ENCODE assay signal across 9 cellular contexts in genomic region chr2:172253190-172254052, GRCh38.
DNase-seq lines count a peak whose midpoint lies in the region; ATAC-seq, FAIRE-seq and TF ChIP-seq lines count a peak whose summit lies in the region.
"Had no signal": no experiment of that assay in that cellular context is flagged by ENCODE, and none has a peak within 500 bp of the region (broad histone marks: within the 10 kb centered on the region; RNA-seq: fewer than 3 reads in every experiment).

No MANE protein-coding gene starts in this region.

- no peaks in the 10 kb centered on the region for H3K9me3 ChIP-seq in SK-N-SH
- no peaks in the 10 kb centered on the region for H3K9me3 ChIP-seq in K562 (replicated peaks; ENCODE audit: control insufficient read depth, insufficient read depth, low read depth, low read length)
- H3K9me3 ChIP-seq in liver (ENCODE audit: control insufficient read depth in 4 of 4, low read length in 3 of 4), result no peaks in the 10 kb centered on the region

- H3K27ac ChIP-seq in SK-N-SH (ENCODE audit: low read depth in 2 of 2, low read length in 1 of 2), result peak overlapping the region; percentile 43 to 96
- H3K27ac ChIP-seq in K562 (ENCODE audit: extremely low read depth, low read depth, low read length), result no peak overlapping the region
- H3K27ac ChIP-seq in liver (ENCODE audit: low read depth in 1 of 2, low read length in 2 of 2), result no peak overlapping the region
- H3K27ac ChIP-seq: C4-2B had no signal

- DNase-seq in NCI-H2029 (lab: John Stamatoyannopoulos, UW) (peak; percentile 52), NCI-H2029 treated with DMSO at 0.1 percent for 48 hours (lab: John Stamatoyannopoulos, UW) (no peak), SK-N-SH (peak; percentile 34), K562 (ENCODE audit: extremely low read depth in 1 of 4, low spot score in 3 of 4) (peak; percentile 32 to 68 (median 36))
- DNase-seq in stimulated activated CD8-positive, alpha-beta memory T cell treated with anti-CD3 and anti-CD28 coated beads, Interleukin-4, amount 100 ng/mL, for 48 hours, result peak; percentile 66

- H3K4me3 ChIP-seq in SK-N-SH (ENCODE audit: low read depth in 2 of 2, low read length in 1 of 2), result no peak overlapping the region
- H3K4me3 ChIP-seq in K562, result no peak overlapping the region
- no peak overlapping the region for H3K4me3 ChIP-seq in liver (ENCODE audit: low read depth in 1 of 3, low read length in 3 of 3)

- peaks cover 43% of the 10 kb centered on the region for H3F3A ChIP-seq in SK-N-SH (replicated peaks; ENCODE audit: insufficient read depth)

- H3K9ac ChIP-seq in SK-N-SH (peak overlapping the region; percentile 57; the same call in 1 of the 2 replicates), K562 (ENCODE audit: insufficient read depth in 1 of 2, low read depth in 2 of 2, low read length in 2 of 2) (no peak overlapping the region), liver (ENCODE audit: low read depth in 1 of 2, low read length in 2 of 2) (no peak overlapping the region)

- no peaks in the 10 kb centered on the region for H3K9me2 ChIP-seq in SK-N-SH

- H3K4me2 ChIP-seq in SK-N-SH (peak overlapping the region; percentile 54; the same call in 1 of the 2 replicates), K562 (ENCODE audit: insufficient read depth, low read length) (no peak overlapping the region)

- no peaks in the 10 kb centered on the region for H3K9me1 ChIP-seq in K562 (ENCODE audit: control insufficient read depth, insufficient read depth, low read length)

- TF ChIP-seq EP300 in SK-N-SH (IDR thresholded peaks at IDR 0.05; ENCODE audit: borderline replicate concordance in 1 of 2, low read depth in 1 of 2, low read length in 1 of 2) (peak; percentile 30 to 99; a peak in 2 of 4 replicates), K562 (IDR thresholded peaks at IDR 0.05; ENCODE audit: low read length) (peak; percentile 46; the same call in 1 of the 2 replicates)

- H3K79me2 ChIP-seq in SK-N-SH (ENCODE audit: insufficient read depth), result no peaks in the 10 kb centered on the region
- no peaks in the 10 kb centered on the region for H3K79me2 ChIP-seq in K562 (ENCODE audit: control insufficient read depth, insufficient read depth, low read length)

- no peaks in the 10 kb centered on the region for H3K27me3 ChIP-seq in SK-N-SH (ENCODE audit: insufficient read depth)
- peaks cover 9 to 22% of the 10 kb centered on the region in 2 experiments; a peak in 4 of 5 replicates for H3K27me3 ChIP-seq in K562 (ENCODE audit: control insufficient read depth in 2 of 2, insufficient read depth in 2 of 2, low read length in 2 of 2)
- H3K27me3 ChIP-seq in liver (ENCODE audit: control insufficient read depth in 4 of 4, insufficient read depth in 4 of 4, low read length in 3 of 4), result no peaks in the 10 kb centered on the region

- no peak for FAIRE-seq in K562 (lab: Jason Lieb, UNC)

- H4K20me1 ChIP-seq in SK-N-SH (ENCODE audit: insufficient read depth), result no peaks in the 10 kb centered on the region
- no peaks in the 10 kb centered on the region for H4K20me1 ChIP-seq in K562 (replicated peaks; ENCODE audit: control insufficient read depth, insufficient read depth, low read length)

- CTCF ChIA-PET in SK-N-SH (lab: Yijun Ruan, JAX), result interaction anchor here (0.7 to 2.8 kb wide), 2 partner anchors 208 to 701 kb away, joined by 3 to 12 read pairs; no protein-coding TSS in a partner anchor
- CTCF ChIA-PET in K562 (lab: Yijun Ruan, JAX; ENCODE audit: low intra/inter-chr PET ratio), result no interaction called here

- H2AFZ ChIP-seq in SK-N-SH (ENCODE audit: low read depth) (peak overlapping the region; percentile 49; the same call in 1 of the 2 replicates), K562 (ENCODE audit: low read depth, low read length) (no peak overlapping the region)

- peak; percentile 61 for ATAC-seq in K562
- ATAC-seq in HG03460 (IDR thresholded peaks at IDR 0.05; ENCODE audit: unreplicated experiment), result no peak
- no peak for ATAC-seq in HG03039 (IDR thresholded peaks at IDR 0.05; ENCODE audit: unreplicated experiment)

- no peak for TF ChIP-seq POLR2A in K562 (conservative IDR thresholded peaks at IDR 0.05)

- TF ChIP-seq RAD21 in SK-N-SH (IDR thresholded peaks at IDR 0.05; ENCODE audit: low read length), result no peak
- TF ChIP-seq RAD21 in K562 (CRISPR knock-in tag; conservative IDR thresholded peaks at IDR 0.05 in 1 of 2, IDR thresholded peaks at IDR 0.05 in 1 of 2), result no peak
- TF ChIP-seq RAD21 in liver (IDR thresholded peaks at IDR 0.05), result no peak

- POLR2A ChIA-PET in SK-N-SH (lab: Yijun Ruan, JAX) (interaction anchor here (0.8 kb wide), 1 partner anchor 25 kb away, joined by 3 read pairs; no protein-coding TSS in a partner anchor), K562 (lab: Yijun Ruan, JAX) (interaction anchor here (1.0 to 1.8 kb wide), 4 partner anchors 10 to 27 kb away, joined by 3 to 7 read pairs (median 5); no protein-coding TSS in a partner anchor)

- TF ChIP-seq CTCF in SK-N-SH (IDR thresholded peaks at IDR 0.05), result no peak
- no peak for TF ChIP-seq CTCF in K562 (IDR thresholded peaks at IDR 0.05 in 2 of 3, conservative IDR thresholded peaks at IDR 0.05 in 1 of 3; ENCODE audit: insufficient read depth in 2 of 3, low read depth in 1 of 3, low read length in 3 of 3)
- no peak for TF ChIP-seq CTCF in liver (IDR thresholded peaks at IDR 0.05; ENCODE audit: low read depth, low read length, missing input control)

- 57% methylated on average over 16 of the region's 16 CpGs for WGBS in SK-N-SH (ENCODE audit: low lambda C conversion rate)
- WGBS in K562 (ENCODE audit: insufficient coverage, low coverage, missing lambda C conversion rate), result 7% methylated on average over 16 of the region's 16 CpGs
- 67% methylated on average over 16 of the region's 16 CpGs for WGBS in liver

- no TSS peak for BruUV-seq in K562 (replicated peaks; lab: Mats Ljungman, UMichigan)

- intact Hi-C loops in K562 (cut with micrococcal nuclease), result no loop called here

- H3K4me1 ChIP-seq in SK-N-SH (ENCODE audit: control insufficient read depth in 1 of 2, insufficient read depth in 2 of 2, low read depth in 1 of 2, low read length in 1 of 2) (peaks cover 6 to 62% of the 10 kb centered on the region in 2 experiments; a peak in 3 of 4 replicates), K562 (replicated peaks in 1 of 2; ENCODE audit: control insufficient read depth in 2 of 2, insufficient read depth in 2 of 2, low read length in 2 of 2) (peaks cover 0 to 3% of the 10 kb centered on the region in 2 experiments; a peak in 1 of 5 replicates), liver (ENCODE audit: control insufficient read depth in 4 of 4, insufficient read depth in 4 of 4, low read length in 3 of 4) (peaks cover 0 to 1% (median 0%) of the 10 kb centered on the region in 4 donors)

- in situ Hi-C loops in K562 (cut with MboI), result no loop called here

- H3K36me3 ChIP-seq in SK-N-SH (replicated peaks in 1 of 2; ENCODE audit: control insufficient read depth in 1 of 2, insufficient read depth in 2 of 2, low read length in 1 of 2) (no peaks in the 10 kb centered on the region), K562 (ENCODE audit: control insufficient read depth, insufficient read depth, low read length) (no peaks in the 10 kb centered on the region), liver (ENCODE audit: control insufficient read depth in 4 of 4, insufficient read depth in 3 of 4, low read depth in 1 of 4, low read length in 3 of 4) (no peaks in the 10 kb centered on the region)

TF ChIP-seq in SK-N-SH, 30 proteins besides CTCF, POLR2A, EP300 and RAD21 (continues in another document):
- TF ChIP-seq TCF12 (IDR thresholded peaks at IDR 0.05) (peak; percentile 97), CHD2 (IDR thresholded peaks at IDR 0.05; ENCODE audit: low read length, partially characterized antibody) (no peak), SIN3A (IDR thresholded peaks at IDR 0.05; ENCODE audit: borderline replicate concordance, low read depth, low read length) (peak; percentile 93; the same call in 1 of the 2 replicates), PBX3 (IDR thresholded peaks at IDR 0.05) (peak; percentile 94)

TF ChIP-seq in K562, 482 proteins besides CTCF, POLR2A, EP300 and RAD21 (continues in another document):
- no peak for TF ChIP-seq IRF9 (tag; IDR thresholded peaks at IDR 0.05)
- TF ChIP-seq TRIM28 (IDR thresholded peaks at IDR 0.05), result no peak
- TF ChIP-seq ZNF384 (IDR thresholded peaks at IDR 0.05; ENCODE audit: low read depth, low read length), result no peak
- TF ChIP-seq NCOA4 (IDR thresholded peaks at IDR 0.05; ENCODE audit: partially characterized antibody), result no peak
- TF ChIP-seq CXXC5 (CRISPR knock-in tag; IDR thresholded peaks at IDR 0.05), result no peak
- no peak for TF ChIP-seq CBFB (CRISPR knock-in tag; IDR thresholded peaks at IDR 0.05)
- TF ChIP-seq SMARCE1 (IDR thresholded peaks at IDR 0.05), result peak; percentile 90
- TF ChIP-seq FOXA3 (CRISPR knock-in tag; conservative IDR thresholded peaks at IDR 0.05 in 1 of 2, IDR thresholded peaks at IDR 0.05 in 1 of 2), result no peak

TF ChIP-seq in liver, 16 proteins besides CTCF, POLR2A, EP300 and RAD21:
- TF ChIP-seq NR2F2 (IDR thresholded peaks at IDR 0.05) (no peak), JUND (IDR thresholded peaks at IDR 0.05) (peak; percentile 83 to 88)

Comparison
In these comparisons a context has a peak if more than half of its experiments do, and no peak if none do; other contexts are left out.
1. H3K27ac ChIP-seq: peak in SK-N-SH (2 of 2); none in K562 (single experiment) and liver (0 of 2).